22 cellular contexts compared by ENCODE assay signal in the genomic region with DNA sequence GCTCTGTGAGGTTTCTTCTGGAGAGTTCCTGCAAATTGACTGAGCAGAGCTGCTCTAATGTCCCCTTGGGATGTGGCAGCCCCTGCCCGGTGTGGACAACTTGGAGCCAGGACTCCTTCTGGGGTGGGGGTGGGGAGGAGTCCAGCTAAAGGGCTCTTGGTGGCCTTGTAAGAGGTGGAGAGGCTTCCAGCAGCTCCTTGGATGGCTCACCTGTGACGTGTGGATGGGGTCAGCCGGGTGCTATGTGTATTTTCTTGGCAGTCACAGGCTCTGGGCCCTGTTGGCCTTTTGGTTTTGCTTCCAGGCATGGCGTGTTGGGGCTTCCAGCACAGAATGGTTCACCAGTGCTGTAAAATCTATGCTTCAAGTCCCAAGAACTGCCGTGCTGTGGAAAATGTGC. TPM values are rescaled to one million over a fixed set of nuclear protein-coding genes. Genes with fewer than 3 reads are reported as not detected.
DNase-seq lines count a peak whose midpoint lies in the region; ATAC-seq and TF ChIP-seq lines count a peak whose summit lies in the region.
"Had no signal": no experiment of that assay in that cellular context is flagged by ENCODE, and none has a peak within 500 bp of the region (broad histone marks: within the 10 kb centered on the region; RNA-seq: fewer than 3 reads in every experiment).

No MANE protein-coding gene starts in this region.

- peak overlapping the region; percentile 51 for H3K27ac Mint-ChIP-seq in activated T-cell treated with anti-CD3 and anti-CD28 coated beads, Interleukin-2, amount 50 U/mL, for 72 hours
- H3K27ac Mint-ChIP-seq in effector memory CD8-positive, alpha-beta T cell = peak overlapping the region; percentile 71 to 93
- H3K27ac Mint-ChIP-seq in natural killer cell = peak overlapping the region; percentile 72 to 86
- H3K27ac Mint-ChIP-seq: HFFc6 had no signal

- H3K36me3 ChIP-seq in thyroid gland (no peaks in the 10 kb centered on the region), HAP-1 (replicated peaks) (peaks cover 15% of the 10 kb centered on the region)
- H3K36me3 ChIP-seq: breast epithelium had no signal

- no peaks in the 10 kb centered on the region for H3K27me3 ChIP-seq in thyroid gland
- H3K27me3 ChIP-seq in HAP-1 (ENCODE audit: low read depth) = no peaks in the 10 kb centered on the region
- H3K27me3 ChIP-seq: breast epithelium, esophagus squamous epithelium had no signal

- H3K9me3 ChIP-seq in thyroid gland (no peaks in the 10 kb centered on the region), HAP-1 (no peaks in the 10 kb centered on the region)
- H3K9me3 ChIP-seq: breast epithelium, esophagus squamous epithelium had no signal

- WGBS in thyroid gland, 2 donors = 46 to 63% methylated on average over 4 to 5 of the region's 5 CpGs

- H3K4me1 ChIP-seq in thyroid gland (peaks cover 59 to 63% of the 10 kb centered on the region in 2 donors), HAP-1 (no peaks in the 10 kb centered on the region)
- H3K4me1 ChIP-seq: breast epithelium had no signal

- H3K4me3 ChIP-seq in thyroid gland (replicated peaks in 1 of 3) (no peak overlapping the region), HAP-1 (no peak overlapping the region)
- H3K4me3 ChIP-seq: breast epithelium, esophagus squamous epithelium, K562 had no signal

- peaks cover 0 to 10% of the 10 kb centered on the region in 2 donors for H3K36me3 Mint-ChIP-seq in activated T-cell treated with anti-CD3 and anti-CD28 coated beads, Interleukin-2, amount 50 U/mL, for 72 hours (ENCODE audit: insufficient read depth in 2 of 2)
- H3K36me3 Mint-ChIP-seq in activated T-cell treated with anti-CD3 and anti-CD28 coated beads, Interleukin-2, amount 50 U/mL, for 4 hours (ENCODE audit: insufficient read depth) = peaks cover 25% of the 10 kb centered on the region
- peaks cover 72% of the 10 kb centered on the region for H3K36me3 Mint-ChIP-seq in effector memory CD8-positive, alpha-beta T cell (ENCODE audit: insufficient read depth)
- peaks cover 9% of the 10 kb centered on the region for H3K36me3 Mint-ChIP-seq in natural killer cell

- intact Hi-C loops in natural killer cell (cut with micrococcal nuclease) (loop anchor here (10.0 kb wide), 1 partner anchor 55 kb away; no protein-coding TSS in a partner anchor), thyroid gland (cut with DNase I) (no loop called here)

- H3K4me1 Mint-ChIP-seq in activated T-cell treated with anti-CD3 and anti-CD28 coated beads, Interleukin-2, amount 50 U/mL, for 72 hours (ENCODE audit: low read depth) = peaks cover 12% of the 10 kb centered on the region
- peaks cover 15% of the 10 kb centered on the region for H3K4me1 Mint-ChIP-seq in activated T-cell treated with anti-CD3 and anti-CD28 coated beads, Interleukin-2, amount 50 U/mL, for 4 hours (ENCODE audit: low read depth)
- H3K4me1 Mint-ChIP-seq in effector memory CD8-positive, alpha-beta T cell (ENCODE audit: low read depth in 2 of 2) = peaks cover 40 to 49% of the 10 kb centered on the region in 2 donors
- H3K4me1 Mint-ChIP-seq in natural killer cell = peaks cover 63 to 68% of the 10 kb centered on the region in 2 donors

- TF ChIP-seq CTCF in natural killer cell (IDR thresholded peaks at IDR 0.05) = no peak
- no peak for TF ChIP-seq CTCF in thyroid gland (IDR thresholded peaks at IDR 0.05)

- no peak for DNase-seq in activated T-cell treated with anti-CD3 and anti-CD28 coated beads, Interleukin-2, amount 50 U/mL, for 72 hours
- DNase-seq in activated T-cell treated with anti-CD3 and anti-CD28 coated beads, Interleukin-2, amount 50 U/mL, for 4 hours = no peak
- no peak for DNase-seq in effector memory CD8-positive, alpha-beta T cell
- no peak for DNase-seq in natural killer cell
- peak; percentile 72 to 76 for DNase-seq in thyroid gland
- DNase-seq in HAP-1 (ENCODE audit: low spot score in 2 of 2) = no peak
- DNase-seq: ACHN; activated CD4-positive, alpha-beta T cell treated with anti-CD3 and anti-CD28 coated beads, Interleukin-2, amount 50 U/mL, for 48 hours; CD4-positive, alpha-beta memory T cell; effector CD8-positive, alpha-beta T cell; esophagus squamous epithelium; HFFc6; mammary epithelial cell; naive thymus-derived CD8-positive, alpha-beta T cell; NCI-H226; SHP77 treated with DMSO at 0.1 percent for 48 hours; small intestine; stimulated activated CD4-positive, alpha-beta T cell treated with anti-CD3 and anti-CD28 coated beads, Interleukin-4, amount 100 ng/mL, for 24 hours had no signal

- H3K27ac ChIP-seq in thyroid gland = peak overlapping the region; percentile 84 to 89 (median 85)

- H3K4me3 Mint-ChIP-seq in activated T-cell treated with anti-CD3 and anti-CD28 coated beads, Interleukin-2, amount 50 U/mL, for 72 hours = no peak overlapping the region
- H3K4me3 Mint-ChIP-seq in activated T-cell treated with anti-CD3 and anti-CD28 coated beads, Interleukin-2, amount 50 U/mL, for 4 hours = no peak overlapping the region
- H3K4me3 Mint-ChIP-seq in effector memory CD8-positive, alpha-beta T cell = no peak overlapping the region
- no peak overlapping the region for H3K4me3 Mint-ChIP-seq in natural killer cell
- H3K4me3 Mint-ChIP-seq: HFFc6; naive thymus-derived CD8-positive, alpha-beta T cell had no signal

- H3K9me3 Mint-ChIP-seq in activated T-cell treated with anti-CD3 and anti-CD28 coated beads, Interleukin-2, amount 50 U/mL, for 72 hours = no peaks in the 10 kb centered on the region
- no peaks in the 10 kb centered on the region for H3K9me3 Mint-ChIP-seq in activated T-cell treated with anti-CD3 and anti-CD28 coated beads, Interleukin-2, amount 50 U/mL, for 4 hours
- no peaks in the 10 kb centered on the region for H3K9me3 Mint-ChIP-seq in effector memory CD8-positive, alpha-beta T cell
- no peaks in the 10 kb centered on the region for H3K9me3 Mint-ChIP-seq in natural killer cell
- H3K9me3 Mint-ChIP-seq: CD4-positive, alpha-beta memory T cell; HFFc6; naive thymus-derived CD8-positive, alpha-beta T cell had no signal

- in situ Hi-C loops in HAP-1 (cut with MboI; ENCODE audit: low sequenced_read_pairs) = no loop called here

- H3K27me3 Mint-ChIP-seq in activated T-cell treated with anti-CD3 and anti-CD28 coated beads, Interleukin-2, amount 50 U/mL, for 72 hours (ENCODE audit: low read depth) = no peaks in the 10 kb centered on the region
- no peaks in the 10 kb centered on the region for H3K27me3 Mint-ChIP-seq in activated T-cell treated with anti-CD3 and anti-CD28 coated beads, Interleukin-2, amount 50 U/mL, for 4 hours (ENCODE audit: low read depth)
- H3K27me3 Mint-ChIP-seq in effector memory CD8-positive, alpha-beta T cell = no peaks in the 10 kb centered on the region
- no peaks in the 10 kb centered on the region for H3K27me3 Mint-ChIP-seq in natural killer cell (ENCODE audit: low read depth in 2 of 2)
- H3K27me3 Mint-ChIP-seq: CD4-positive, alpha-beta memory T cell; naive thymus-derived CD8-positive, alpha-beta T cell had no signal

- ATAC-seq in activated T-cell treated with anti-CD3 and anti-CD28 coated beads, Interleukin-2, amount 50 U/mL, for 72 hours (replicated peaks in 1 of 2) = no peak
- ATAC-seq in activated T-cell treated with anti-CD3 and anti-CD28 coated beads, Interleukin-2, amount 50 U/mL, for 4 hours = no peak
- ATAC-seq in effector memory CD8-positive, alpha-beta T cell (replicated peaks) = no peak
- ATAC-seq in natural killer cell (no peak), HG03095 (IDR thresholded peaks at IDR 0.05; ENCODE audit: unreplicated experiment) (no peak), GM19463 (IDR thresholded peaks at IDR 0.05; ENCODE audit: unreplicated experiment) (no peak)
- ATAC-seq: K562; naive thymus-derived CD8-positive, alpha-beta T cell had no signal

- TF ChIP-seq POLR2A in thyroid gland (IDR thresholded peaks at IDR 0.05) = peak in 1 of 2 donors; percentile 12

RNA-seq across cellular contexts. Expression of a gene that starts 38.2 kb away (rescaled TPM):
- 10 to 100 TPM; 53.5 to 72.6 TPM for total RNA-seq in activated T-cell treated with anti-CD3 and anti-CD28 coated beads, Interleukin-2, amount 50 U/mL, for 72 hours
- 10 to 100 TPM; 43.0 to 48.1 (median 44.8) TPM for total RNA-seq in activated T-cell treated with anti-CD3 and anti-CD28 coated beads, Interleukin-2, amount 50 U/mL, for 4 hours
- total RNA-seq in natural killer cell = 100 to 1,000 TPM; 187 to 232 (median 213) TPM
- 10 to 100 TPM; 38.6 to 77.8 (median 55.3) TPM for total RNA-seq in thyroid gland

RNA-seq across cellular contexts. Expression of a gene that starts 56.9 kb away (rescaled TPM):
- total RNA-seq in activated T-cell treated with anti-CD3 and anti-CD28 coated beads, Interleukin-2, amount 50 U/mL, for 72 hours = 10 to 100 TPM in 1 of 2 donors, 1 to 10 TPM in 1; 5.9 to 23.2 TPM
- total RNA-seq in activated T-cell treated with anti-CD3 and anti-CD28 coated beads, Interleukin-2, amount 50 U/mL, for 4 hours = 100 to 1,000 TPM in 1 of 3 donors, 10 to 100 TPM in 2; 24.6 to 145 (median 27.1) TPM
- total RNA-seq in natural killer cell (10 to 100 TPM; 28.5 to 32.7 (median 32.7) TPM), thyroid gland (10 to 100 TPM in 1 of 4 donors, 1 to 10 TPM in 3; 5.8 to 20.5 (median 7.0) TPM)

Comparison
In these comparisons a context has a peak if more than half of its experiments do, and no peak if none do; other contexts are left out.
1. DNase-seq: peak in thyroid gland (2 of 2); none in activated T-cell treated with anti-CD3 and anti-CD28 coated beads, Interleukin-2, amount 50 U/mL, for 72 hours (0 of 2), activated T-cell treated with anti-CD3 and anti-CD28 coated beads, Interleukin-2, amount 50 U/mL, for 4 hours (single experiment), effector memory CD8-positive, alpha-beta T cell (0 of 3), natural killer cell (single experiment) and HAP-1 (0 of 2).
2. Peak in every context shown above with its lines, with median percentiles within 50 percentile points of each other: H3K27ac Mint-ChIP-seq.